ENCODE assay signal across 10 cellular contexts in genomic region chr4:37243722-37244582, GRCh38. TPM values are rescaled to one million over a fixed set of nuclear protein-coding genes. Genes with fewer than 3 reads are reported as not detected.
DNase-seq lines count a peak whose midpoint lies in the region; ATAC-seq and TF ChIP-seq lines count a peak whose summit lies in the region.
"Had no signal": no experiment of that assay in that cellular context is flagged by ENCODE, and none has a peak within 500 bp of the region (broad histone marks: within the 10 kb centered on the region; RNA-seq: fewer than 3 reads in every experiment).

No MANE protein-coding gene starts in this region.

- TF ChIP-seq EP300 in tibial nerve (IDR thresholded peaks at IDR 0.05) = no peak

- CTCF ChIA-PET in WTC11 (lab: Charles Lee) = interaction anchor here (0.6 to 2.8 kb wide), 41 partner anchors 8 to 930 kb away, joined by 3 to 55 read pairs (median 4); no protein-coding TSS in a partner anchor

- intact Hi-C loops in left ventricle myocardium inferior (cut with micrococcal nuclease) (no loop called here), gastrocnemius medialis (cut with DNase I; ENCODE audit: low total_unique reads) (no loop called here)
- intact Hi-C loops in activated T-helper 1 cell treated with anti-CD3 and anti-CD28 coated beads, Interleukin-12 subunit alpha, Interleukin-12 subunit beta, Interleukin-2, Interleukin-4 antibody, amounts not matched to agents 30 ng/mL and 10 ng/mL and 1 ng/mL, durations not matched to agents 14 hours and 24 hours and 36 hours (cut with micrococcal nuclease) = loop anchor here (5.0 kb wide), 1 partner anchor 892 kb away; no protein-coding TSS in a partner anchor

- H3K4me1 ChIP-seq in left ventricle myocardium inferior (peaks cover 9% of the 10 kb centered on the region), right atrium auricular region (peaks cover 0 to 17% of the 10 kb centered on the region in 2 donors), gastrocnemius medialis (no peaks in the 10 kb centered on the region), tibial nerve (peaks cover 0 to 19% (median 0%) of the 10 kb centered on the region in 4 donors)

- H3K27ac Mint-ChIP-seq in WTC11 = no peak overlapping the region
- no peak overlapping the region for H3K27ac Mint-ChIP-seq in type B pancreatic cell
- no peak overlapping the region for H3K27ac Mint-ChIP-seq in activated T-helper 1 cell treated with anti-CD3 and anti-CD28 coated beads, Interleukin-12 subunit alpha, Interleukin-12 subunit beta, Interleukin-2, Interleukin-4 antibody, amounts not matched to agents 30 ng/mL and 10 ng/mL and 1 ng/mL, durations not matched to agents 14 hours and 24 hours and 36 hours

- DNase-seq in left ventricle myocardium inferior (no peak), right atrium auricular region (ENCODE audit: low spot score) (no peak), WTC11 (ENCODE audit: low spot score) (peak; percentile 84), islet precursor cell (peak; percentile 75), type B pancreatic cell (ENCODE audit: extremely low spot score, unreplicated experiment) (peak; percentile 67), gastrocnemius medialis (no peak), tibial nerve (ENCODE audit: low spot score in 2 of 2) (no peak)
- no peak for DNase-seq in activated T-helper 1 cell treated with anti-CD3 and anti-CD28 coated beads, Interleukin-12 subunit alpha, Interleukin-12 subunit beta, Interleukin-2, Interleukin-4 antibody, amounts not matched to agents 30 ng/mL and 10 ng/mL and 1 ng/mL, durations not matched to agents 14 hours and 24 hours and 36 hours (ENCODE audit: low spot score)

- H3K27me3 ChIP-seq in left ventricle myocardium inferior (ENCODE audit: low read depth) = peaks cover 86% of the 10 kb centered on the region
- H3K27me3 ChIP-seq in right atrium auricular region = peaks cover 0 to 11% of the 10 kb centered on the region in 2 donors
- peaks cover 17 to 29% (median 18%) of the 10 kb centered on the region in 3 donors for H3K27me3 ChIP-seq in gastrocnemius medialis
- peaks cover 0 to 42% of the 10 kb centered on the region in 2 donors for H3K27me3 ChIP-seq in tibial nerve

- H3K36me3 Mint-ChIP-seq in WTC11 (no peaks in the 10 kb centered on the region), type B pancreatic cell (no peaks in the 10 kb centered on the region)
- no peaks in the 10 kb centered on the region for H3K36me3 Mint-ChIP-seq in activated T-helper 1 cell treated with anti-CD3 and anti-CD28 coated beads, Interleukin-12 subunit alpha, Interleukin-12 subunit beta, Interleukin-2, Interleukin-4 antibody, amounts not matched to agents 30 ng/mL and 10 ng/mL and 1 ng/mL, durations not matched to agents 14 hours and 24 hours and 36 hours (ENCODE audit: low read depth)

- ATAC-seq in WTC11 (peak; percentile 80), gastrocnemius medialis (no peak)
- ATAC-seq: Panc1 had no signal

- peak overlapping the region; percentile 35 for H3K4me3 ChIP-seq in left ventricle myocardium inferior
- peak overlapping the region in 1 of 2 donors; percentile 27 for H3K4me3 ChIP-seq in right atrium auricular region
- H3K4me3 ChIP-seq in gastrocnemius medialis = no peak overlapping the region
- H3K4me3 ChIP-seq in tibial nerve = peak overlapping the region in 1 of 4 donors; percentile 42

- H3K4me3 Mint-ChIP-seq in WTC11 (peak overlapping the region; percentile 73), type B pancreatic cell (peak overlapping the region; percentile 80)
- H3K4me3 Mint-ChIP-seq in activated T-helper 1 cell treated with anti-CD3 and anti-CD28 coated beads, Interleukin-12 subunit alpha, Interleukin-12 subunit beta, Interleukin-2, Interleukin-4 antibody, amounts not matched to agents 30 ng/mL and 10 ng/mL and 1 ng/mL, durations not matched to agents 14 hours and 24 hours and 36 hours = no peak overlapping the region

- H3K9me3 Mint-ChIP-seq in WTC11 = no peaks in the 10 kb centered on the region
- no peaks in the 10 kb centered on the region for H3K9me3 Mint-ChIP-seq in type B pancreatic cell
- no peaks in the 10 kb centered on the region for H3K9me3 Mint-ChIP-seq in activated T-helper 1 cell treated with anti-CD3 and anti-CD28 coated beads, Interleukin-12 subunit alpha, Interleukin-12 subunit beta, Interleukin-2, Interleukin-4 antibody, amounts not matched to agents 30 ng/mL and 10 ng/mL and 1 ng/mL, durations not matched to agents 14 hours and 24 hours and 36 hours

- no peak overlapping the region for H3K27ac ChIP-seq in left ventricle myocardium inferior (replicated peaks)
- H3K27ac ChIP-seq in right atrium auricular region = no peak overlapping the region
- no peak overlapping the region for H3K27ac ChIP-seq in gastrocnemius medialis
- no peak overlapping the region for H3K27ac ChIP-seq in tibial nerve

- no peaks in the 10 kb centered on the region for H3K9me3 ChIP-seq in left ventricle myocardium inferior (replicated peaks)
- H3K9me3 ChIP-seq in right atrium auricular region = no peaks in the 10 kb centered on the region
- no peaks in the 10 kb centered on the region for H3K9me3 ChIP-seq in gastrocnemius medialis
- H3K9me3 ChIP-seq in tibial nerve = no peaks in the 10 kb centered on the region

- H3K27me3 Mint-ChIP-seq in WTC11 (ENCODE audit: low read depth) (peaks cover 97% of the 10 kb centered on the region), type B pancreatic cell (peaks cover 91% of the 10 kb centered on the region)
- peaks cover 31% of the 10 kb centered on the region for H3K27me3 Mint-ChIP-seq in activated T-helper 1 cell treated with anti-CD3 and anti-CD28 coated beads, Interleukin-12 subunit alpha, Interleukin-12 subunit beta, Interleukin-2, Interleukin-4 antibody, amounts not matched to agents 30 ng/mL and 10 ng/mL and 1 ng/mL, durations not matched to agents 14 hours and 24 hours and 36 hours (ENCODE audit: insufficient read depth)

- TF ChIP-seq POLR2A in gastrocnemius medialis (IDR thresholded peaks at IDR 0.05) (no peak), tibial nerve (IDR thresholded peaks at IDR 0.05) (no peak)

- in situ Hi-C loops in gastrocnemius medialis (cut with MboI; ENCODE audit: low sequenced_read_pairs in 4 of 4) = no loop called here

- WGBS in tibial nerve, 2 donors = 1 to 3% methylated on average over 45 to 47 of the region's 70 CpGs

- POLR2A ChIA-PET in WTC11 (lab: Charles Lee) = interaction anchor here (0.5 kb wide), 1 partner anchor 120 kb away, joined by 5 read pairs; no protein-coding TSS in a partner anchor

- H3K36me3 ChIP-seq in left ventricle myocardium inferior (no peaks in the 10 kb centered on the region), right atrium auricular region (no peaks in the 10 kb centered on the region), gastrocnemius medialis (no peaks in the 10 kb centered on the region), tibial nerve (no peaks in the 10 kb centered on the region)

- TF ChIP-seq CTCF in left ventricle myocardium inferior (IDR thresholded peaks at IDR 0.05; ENCODE audit: borderline replicate concordance) (no peak), right atrium auricular region (IDR thresholded peaks at IDR 0.05) (no peak), WTC11 (IDR thresholded peaks at IDR 0.05) (peak; percentile 77; the same call in 1 of the 2 replicates), type B pancreatic cell (conservative IDR thresholded peaks at IDR 0.05) (peak; percentile 61), gastrocnemius medialis (IDR thresholded peaks at IDR 0.05 in 4 of 5, conservative IDR thresholded peaks at IDR 0.05 in 1 of 5) (no peak), tibial nerve (IDR thresholded peaks at IDR 0.05) (no peak)

- H3K4me1 Mint-ChIP-seq in WTC11 = peaks cover 35% of the 10 kb centered on the region
- no peaks in the 10 kb centered on the region for H3K4me1 Mint-ChIP-seq in type B pancreatic cell (ENCODE audit: unreplicated experiment)
- no peaks in the 10 kb centered on the region for H3K4me1 Mint-ChIP-seq in activated T-helper 1 cell treated with anti-CD3 and anti-CD28 coated beads, Interleukin-12 subunit alpha, Interleukin-12 subunit beta, Interleukin-2, Interleukin-4 antibody, amounts not matched to agents 30 ng/mL and 10 ng/mL and 1 ng/mL, durations not matched to agents 14 hours and 24 hours and 36 hours (ENCODE audit: low read depth)

TF ChIP-seq in WTC11, 78 proteins besides CTCF, POLR2A, EP300 and RAD21 (continues in another document):
- TF ChIP-seq KAT7 (CRISPR knock-in tag; IDR thresholded peaks at IDR 0.05; ENCODE audit: borderline replicate concordance) (0 out of 2 replicates have a peak, but pooled peaks have one; percentile 67), ZMAT4 (CRISPR knock-in tag; IDR thresholded peaks at IDR 0.05) (no peak), FOXP4 (CRISPR knock-in tag; IDR thresholded peaks at IDR 0.05) (no peak)

RNA-seq across cellular contexts. Expression of gene NWD2, which starts 0.6 kb away (rescaled TPM):
- total RNA-seq in left ventricle myocardium inferior (not detected), right atrium auricular region (under 1 TPM; 0.07 to 0.08 TPM), WTC11 (2021) (0.05 to 0.07 TPM in 2 of 3 replicates, not detected in the other), type B pancreatic cell (ENCODE audit: low replicate concordance) (0.88 and 1.5 TPM in 2 replicates), gastrocnemius medialis (not detected), tibial nerve (1 to 10 TPM in 1 of 4 donors, under 1 TPM in 2, not detected in 1; 0.30 to 1.1 (median 0.84) TPM)
- not detected in 2 replicates for total RNA-seq in activated T-helper 1 cell treated with anti-CD3 and anti-CD28 coated beads, Interleukin-12 subunit alpha, Interleukin-12 subunit beta, Interleukin-2, Interleukin-4 antibody, amounts not matched to agents 30 ng/mL and 10 ng/mL and 1 ng/mL, durations not matched to agents 14 hours and 24 hours and 36 hours
- total RNA-seq: M059J had no signal

Comparison
In these comparisons a context has a peak if more than half of its experiments do, and no peak if none do; other contexts are left out.
1. DNase-seq: peak in WTC11 (single experiment), islet precursor cell (single experiment) and type B pancreatic cell (single experiment); none in left ventricle myocardium inferior (single experiment), right atrium auricular region (single experiment), activated T-helper 1 cell treated with anti-CD3 and anti-CD28 coated beads, Interleukin-12 subunit alpha, Interleukin-12 subunit beta, Interleukin-2, Interleukin-4 antibody, amounts not matched to agents 30 ng/mL and 10 ng/mL and 1 ng/mL, durations not matched to agents 14 hours and 24 hours and 36 hours (single experiment), gastrocnemius medialis (0 of 2) and tibial nerve (0 of 2).
2. CTCF ChIP-seq: peak in WTC11 (single experiment) and type B pancreatic cell (single experiment); none in left ventricle myocardium inferior (single experiment), right atrium auricular region (0 of 2), gastrocnemius medialis (0 of 5) and tibial nerve (0 of 5).